ENCODE assay signal across 1 cellular context in genomic region chr1:113003751-113004690, GRCh38.
A peak's percentile ranks its signal among the peaks of the same experiment; 100 is the strongest.
TF ChIP-seq lines count a peak whose summit lies in the region.

No MANE protein-coding gene starts in this region.

TF ChIP-seq in HepG2, 621 proteins besides CTCF, POLR2A, EP300 and RAD21 (continued from another document):
- TF ChIP-seq HDAC1 (CRISPR knock-in tag; IDR thresholded peaks at IDR 0.05) (peak; percentile 59; the same call in 1 of the 2 replicates), MIER3 (CRISPR knock-in tag; IDR thresholded peaks at IDR 0.05; ENCODE audit: borderline replicate concordance) (0 out of 2 replicates have a peak, but pooled peaks have one; percentile 32), ONECUT2 (CRISPR knock-in tag; IDR thresholded peaks at IDR 0.05) (no peak), YEATS4 (CRISPR knock-in tag; IDR thresholded peaks at IDR 0.05; ENCODE audit: borderline replicate concordance) (peak; percentile 39; the same call in 1 of the 2 replicates), ISL2 (CRISPR knock-in tag; IDR thresholded peaks at IDR 0.05) (peak; percentile 53; the same call in 1 of the 2 replicates), ZNF879 (CRISPR knock-in tag; IDR thresholded peaks at IDR 0.05) (no peak), KLF16 (CRISPR knock-in tag; IDR thresholded peaks at IDR 0.05) (peak in 1 of 2 experiments; percentile 60; a peak in 1 of 4 replicates), CREM (IDR thresholded peaks at IDR 0.05) (peak; percentile 86), CREM (CRISPR knock-in tag; IDR thresholded peaks at IDR 0.05) (no peak), ZFP82 (CRISPR knock-in tag; IDR thresholded peaks at IDR 0.05; ENCODE audit: borderline replicate concordance) (peak; percentile 81; the same call in 1 of the 2 replicates), NFE2L2 (IDR thresholded peaks at IDR 0.05; ENCODE audit: low read length) (no peak), RCOR2 (CRISPR knock-in tag; IDR thresholded peaks at IDR 0.05) (peak; percentile 24; the same call in 1 of the 2 replicates), GABPA (IDR thresholded peaks at IDR 0.05; ENCODE audit: low read depth, low read length) (no peak), GABPA (CRISPR knock-in tag; IDR thresholded peaks at IDR 0.05; ENCODE audit: low read depth) (peak; percentile 30; the same call in 1 of the 2 replicates), STAG1 (CRISPR knock-in tag; IDR thresholded peaks at IDR 0.05) (0 out of 2 replicates have a peak, but pooled peaks have one; percentile 2), SKI (IDR thresholded peaks at IDR 0.05; ENCODE audit: partially characterized antibody) (peak; percentile 82), SOX6 (IDR thresholded peaks at IDR 0.05) (no peak), SOX6 (CRISPR knock-in tag; IDR thresholded peaks at IDR 0.05) (peak; percentile 95), MXI1 (IDR thresholded peaks at IDR 0.05; ENCODE audit: borderline replicate concordance, low read depth, low read length) (peak; percentile 72; the same call in 2 of the 3 replicates), RBFOX2 (IDR thresholded peaks at IDR 0.05; ENCODE audit: low read depth, low read length) (no peak), HNF4A (CRISPR knock-in tag; IDR thresholded peaks at IDR 0.05) (peak; percentile 82), ZNF576 (CRISPR knock-in tag; IDR thresholded peaks at IDR 0.05) (no peak), RBM22 (optimal IDR thresholded peaks at IDR 0.05; ENCODE audit: low read length) (no peak), MED1 (CRISPR knock-in tag; IDR thresholded peaks at IDR 0.05) (peak; percentile 90), ZNF362 (CRISPR knock-in tag; IDR thresholded peaks at IDR 0.05; ENCODE audit: borderline replicate concordance) (peak; percentile 93), SOX5 (CRISPR knock-in tag; IDR thresholded peaks at IDR 0.05; ENCODE audit: borderline replicate concordance) (peak; percentile 92), YY1 (IDR thresholded peaks at IDR 0.05; ENCODE audit: insufficient read depth, insufficient replicate concordance, low read depth, low read length) (no peak), ZNF432 (CRISPR knock-in tag; IDR thresholded peaks at IDR 0.05; ENCODE audit: borderline replicate concordance) (no peak), ZNF605 (CRISPR knock-in tag; IDR thresholded peaks at IDR 0.05) (peak; percentile 26; the same call in 1 of the 2 replicates), PPARG (CRISPR knock-in tag; conservative IDR thresholded peaks at IDR 0.05) (peak; percentile 100), ZNF850 (CRISPR knock-in tag; conservative IDR thresholded peaks at IDR 0.05) (peak; percentile 63; the same call in 1 of the 2 replicates), ZNF703 (CRISPR knock-in tag; IDR thresholded peaks at IDR 0.05; ENCODE audit: borderline replicate concordance) (no peak)
- TF ChIP-seq, protein P1, sequence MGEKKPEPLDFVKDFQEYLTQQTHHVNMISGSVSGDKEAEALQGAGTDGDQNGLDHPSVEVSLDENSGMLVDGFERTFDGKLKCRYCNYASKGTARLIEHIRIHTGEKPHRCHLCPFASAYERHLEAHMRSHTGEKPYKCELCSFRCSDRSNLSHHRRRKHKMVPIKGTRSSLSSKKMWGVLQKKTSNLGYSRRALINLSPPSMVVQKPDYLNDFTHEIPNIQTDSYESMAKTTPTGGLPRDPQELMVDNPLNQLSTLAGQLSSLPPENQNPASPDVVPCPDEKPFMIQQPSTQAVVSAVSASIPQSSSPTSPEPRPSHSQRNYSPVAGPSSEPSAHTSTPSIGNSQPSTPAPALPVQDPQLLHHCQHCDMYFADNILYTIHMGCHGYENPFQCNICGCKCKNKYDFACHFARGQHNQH (CRISPR knock-in tag; IDR thresholded peaks at IDR 0.05): peak; percentile 38; the same call in 1 of the 2 replicates
- TF ChIP-seq, protein P2, sequence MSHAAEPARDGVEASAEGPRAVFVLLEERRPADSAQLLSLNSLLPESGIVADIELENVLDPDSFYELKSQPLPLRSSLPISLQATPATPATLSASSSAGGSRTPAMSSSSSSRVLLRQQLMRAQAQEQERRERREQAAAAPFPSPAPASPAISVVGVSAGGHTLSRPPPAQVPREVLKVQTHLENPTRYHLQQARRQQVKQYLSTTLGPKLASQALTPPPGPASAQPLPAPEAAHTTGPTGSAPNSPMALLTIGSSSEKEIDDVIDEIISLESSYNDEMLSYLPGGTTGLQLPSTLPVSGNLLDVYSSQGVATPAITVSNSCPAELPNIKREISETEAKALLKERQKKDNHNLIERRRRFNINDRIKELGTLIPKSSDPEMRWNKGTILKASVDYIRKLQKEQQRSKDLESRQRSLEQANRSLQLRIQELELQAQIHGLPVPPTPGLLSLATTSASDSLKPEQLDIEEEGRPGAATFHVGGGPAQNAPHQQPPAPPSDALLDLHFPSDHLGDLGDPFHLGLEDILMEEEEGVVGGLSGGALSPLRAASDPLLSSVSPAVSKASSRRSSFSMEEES (CRISPR knock-in tag; IDR thresholded peaks at IDR 0.05): peak; percentile 54; the same call in 1 of the 2 replicates
TF ChIP-seq in HepG2: peak in this region for 95.
